In genomic region chr16:80084614-80085013, GRCh38 we compare ENCODE assay signal across 8 cellular contexts.
DNase-seq lines count a peak whose midpoint lies in the region; ATAC-seq and TF ChIP-seq lines count a peak whose summit lies in the region.

No MANE protein-coding gene starts in this region.

- H2AK5ac ChIP-seq in mesenchymal stem cell (ENCODE audit: low read length, severe bottlenecking), result no peak overlapping the region

- H3K4me2 ChIP-seq in SK-N-SH (no peak overlapping the region), mesenchymal stem cell (ENCODE audit: low read length, poor library complexity, severe bottlenecking) (peak overlapping the region; percentile 32)

- no peaks in the 10 kb centered on the region for H4K20me1 ChIP-seq in SK-N-SH (ENCODE audit: insufficient read depth)

- H4K8ac ChIP-seq in mesenchymal stem cell (ENCODE audit: low read length), result no peak overlapping the region

- TF ChIP-seq EP300 in SK-N-SH (IDR thresholded peaks at IDR 0.05; ENCODE audit: borderline replicate concordance in 1 of 2, low read depth in 1 of 2, low read length in 1 of 2), result no peak

- H3K36me3 ChIP-seq in SK-N-SH (replicated peaks in 1 of 2; ENCODE audit: control insufficient read depth in 1 of 2, insufficient read depth in 2 of 2, low read length in 1 of 2) (no peaks in the 10 kb centered on the region), mesenchymal stem cell (ENCODE audit: control insufficient read depth in 1 of 2, insufficient read depth in 2 of 2, low read depth in 1 of 2, low read length in 2 of 2) (no peaks in the 10 kb centered on the region)

- H3K79me1 ChIP-seq in mesenchymal stem cell (replicated peaks; ENCODE audit: low read length, poor library complexity, severe bottlenecking), result no peaks in the 10 kb centered on the region

- H2AFZ ChIP-seq in SK-N-SH (ENCODE audit: low read depth), result no peak overlapping the region
- H2AFZ ChIP-seq in mesenchymal stem cell (ENCODE audit: low read depth, low read length), result no peak overlapping the region

- no peaks in the 10 kb centered on the region for H3K9me2 ChIP-seq in SK-N-SH

- no peak for ATAC-seq in SK-N-SH treated with all-trans-retinoic acid at 6 μM for 48 hours
- no peak for ATAC-seq in HG02678 (IDR thresholded peaks at IDR 0.05; ENCODE audit: unreplicated experiment)

- no peak overlapping the region for H3K4ac ChIP-seq in mesenchymal stem cell (ENCODE audit: low read depth in 1 of 2, low read length in 2 of 2)

- no peak for DNase-seq in SK-N-SH
- DNase-seq in NCI-H748 treated with DMSO at 0.1 percent for 48 hours (lab: John Stamatoyannopoulos, UW), result peak; percentile 21
- peak; percentile 40 for DNase-seq in epidermal melanocyte (ENCODE audit: insufficient read length, low spot score)
- peak; percentile 64 for DNase-seq in mesenchymal stem cell
- DNase-seq in NCI-H2227 (lab: John Stamatoyannopoulos, UW; ENCODE audit: unreplicated experiment), result no peak
- DNase-seq in NK-92 treated with Interleukin-12 subunit alpha and Interleukin-12 subunit beta, amount 100 ng/mL, for 24 hours (lab: John Stamatoyannopoulos, UW), result no peak

- no peak overlapping the region for H4K91ac ChIP-seq in mesenchymal stem cell (ENCODE audit: low read length)

- no peak overlapping the region for H3K23ac ChIP-seq in mesenchymal stem cell (ENCODE audit: low read length in 2 of 2)

- POLR2A ChIA-PET in SK-N-SH (lab: Yijun Ruan, JAX), result no interaction called here

- CTCF ChIA-PET in SK-N-SH (lab: Yijun Ruan, JAX), result interaction anchor here (0.7 to 1.3 kb wide), 4 partner anchors 9 to 323 kb away, joined by 3 to 6 read pairs (median 3); no protein-coding TSS in a partner anchor

- no peak overlapping the region for H2BK15ac ChIP-seq in mesenchymal stem cell (ENCODE audit: low read depth, poor library complexity, severe bottlenecking)

- WGBS in SK-N-SH (ENCODE audit: low lambda C conversion rate), result 42% methylated on average over 4 of the region's 5 CpGs
- WGBS in mesenchymal stem cell, result 23% methylated on average over 5 of the region's 5 CpGs

- no peak for TF ChIP-seq CTCF in SK-N-SH (IDR thresholded peaks at IDR 0.05)

- H3K9ac ChIP-seq in SK-N-SH, result no peak overlapping the region
- H3K9ac ChIP-seq in mesenchymal stem cell (ENCODE audit: low read length), result peak overlapping the region; percentile 23

- H3K27me3 ChIP-seq in SK-N-SH (ENCODE audit: insufficient read depth) (no peaks in the 10 kb centered on the region), mesenchymal stem cell (ENCODE audit: control insufficient read depth in 1 of 2, insufficient read depth in 1 of 2, low read length in 2 of 2) (peaks cover 0 to 8% of the 10 kb centered on the region in 2 experiments)

- peak; percentile 53 for TF ChIP-seq RAD21 in SK-N-SH (IDR thresholded peaks at IDR 0.05; ENCODE audit: low read length)

- no peak overlapping the region for H2BK12ac ChIP-seq in mesenchymal stem cell (ENCODE audit: low read length in 2 of 2)

- H3K4me1 ChIP-seq in SK-N-SH (ENCODE audit: control insufficient read depth in 1 of 2, insufficient read depth in 2 of 2, low read depth in 1 of 2, low read length in 1 of 2), result no peaks in the 10 kb centered on the region
- peaks cover 6% of the 10 kb centered on the region for H3K4me1 ChIP-seq in mesenchymal stem cell (ENCODE audit: control insufficient read depth, insufficient read depth, low read depth, low read length)

- no peak overlapping the region for H2BK5ac ChIP-seq in mesenchymal stem cell (ENCODE audit: low read depth, low read length, poor library complexity, severe bottlenecking)

- H3K27ac ChIP-seq in SK-N-SH (ENCODE audit: low read depth in 2 of 2, low read length in 1 of 2) (no peak overlapping the region), mesenchymal stem cell (ENCODE audit: low read length, poor library complexity, severe bottlenecking) (no peak overlapping the region)

- no peak overlapping the region for H3K18ac ChIP-seq in mesenchymal stem cell (ENCODE audit: low read depth in 1 of 2, low read length in 2 of 2)

- H3K79me2 ChIP-seq in SK-N-SH (ENCODE audit: insufficient read depth), result no peaks in the 10 kb centered on the region

- H3K9me3 ChIP-seq in SK-N-SH (no peaks in the 10 kb centered on the region), mesenchymal stem cell (ENCODE audit: control insufficient read depth, low read length) (no peaks in the 10 kb centered on the region)

- H2BK120ac ChIP-seq in mesenchymal stem cell (ENCODE audit: low read depth, low read length), result no peak overlapping the region

- no peak overlapping the region for H3K14ac ChIP-seq in mesenchymal stem cell (ENCODE audit: low read length in 2 of 2)

- H3F3A ChIP-seq in SK-N-SH (replicated peaks; ENCODE audit: insufficient read depth), result no peaks in the 10 kb centered on the region

- no peak overlapping the region for H3K4me3 ChIP-seq in SK-N-SH (ENCODE audit: low read depth in 2 of 2, low read length in 1 of 2)
- H3K4me3 ChIP-seq in mesenchymal stem cell (ENCODE audit: insufficient read depth in 1 of 2, low read depth in 1 of 2, low read length in 2 of 2), result no peak overlapping the region

TF ChIP-seq in SK-N-SH, 30 proteins besides CTCF, POLR2A, EP300 and RAD21:
- TF ChIP-seq USF1 (IDR thresholded peaks at IDR 0.05; ENCODE audit: borderline replicate concordance, low read depth) (no peak), SMC3 (IDR thresholded peaks at IDR 0.05; ENCODE audit: low read depth, low read length) (peak; percentile 10; the same call in 1 of the 2 replicates), JUND (IDR thresholded peaks at IDR 0.05) (no peak)

TF ChIP-seq in SK-N-SH treated with all-trans-retinoic acid at 6 μM for 48 hours, 23 proteins besides CTCF, POLR2A, EP300 and RAD21:
- no peak for TF ChIP-seq ZC3H10 (CRISPR knock-in tag; IDR thresholded peaks at IDR 0.05)
- TF ChIP-seq TSHZ2 (CRISPR knock-in tag; IDR thresholded peaks at IDR 0.05), result no peak
- no peak for TF ChIP-seq ESRRG (CRISPR knock-in tag; IDR thresholded peaks at IDR 0.05)
- no peak for TF ChIP-seq ZFP3 (CRISPR knock-in tag; IDR thresholded peaks at IDR 0.05)
- no peak for TF ChIP-seq PATZ1 (CRISPR knock-in tag; IDR thresholded peaks at IDR 0.05; ENCODE audit: borderline replicate concordance)
- no peak for TF ChIP-seq TOX (CRISPR knock-in tag; IDR thresholded peaks at IDR 0.05; ENCODE audit: borderline replicate concordance)
- no peak for TF ChIP-seq ZNF565 (CRISPR knock-in tag; conservative IDR thresholded peaks at IDR 0.05; ENCODE audit: low read depth)

Comparison
In these comparisons a context has a peak if more than half of its experiments do, and no peak if none do; other contexts are left out.
1. DNase-seq: peak in NCI-H748 treated with DMSO at 0.1 percent for 48 hours (single experiment), epidermal melanocyte (single experiment) and mesenchymal stem cell (single experiment); none in SK-N-SH (single experiment), NCI-H2227 (single experiment) and NK-92 treated with Interleukin-12 subunit alpha and Interleukin-12 subunit beta, amount 100 ng/mL, for 24 hours (single experiment).